1 cellular context compared by ENCODE assay signal in the genomic region with DNA sequence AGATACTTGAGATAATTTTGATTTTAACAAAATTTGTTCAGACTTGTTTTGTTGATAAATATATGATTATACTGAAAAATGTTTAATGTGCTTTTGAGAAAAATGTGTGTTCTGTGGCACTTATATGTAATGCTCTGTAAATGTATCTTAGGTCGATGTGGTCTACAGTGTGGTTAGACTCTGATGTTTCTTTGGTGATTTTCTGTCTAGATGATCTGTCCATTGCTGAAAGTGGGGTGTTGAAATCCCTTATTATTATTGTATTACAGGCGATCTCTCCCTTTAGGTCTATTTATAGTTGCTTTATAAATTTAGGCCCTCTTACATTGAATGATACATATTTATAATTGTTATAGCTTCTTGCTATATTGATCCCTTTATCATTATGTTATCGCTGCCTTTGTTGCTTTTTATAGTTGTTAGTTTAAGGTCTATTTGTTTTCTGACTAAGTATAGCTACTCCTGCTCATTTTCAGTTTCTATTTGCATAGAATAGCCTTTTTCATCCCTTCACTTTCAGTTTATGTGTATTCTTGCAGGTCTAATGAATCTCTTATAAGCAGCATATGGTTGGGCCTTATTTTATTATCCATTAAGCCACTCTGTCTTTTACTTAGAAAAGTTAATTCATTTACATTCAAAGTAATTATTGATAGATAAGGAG.
TF ChIP-seq lines count a peak whose summit lies in the region.

No MANE protein-coding gene starts in this region.

TF ChIP-seq in GM12878, 131 proteins besides CTCF, POLR2A, EP300 and RAD21 (continued from another document):
- TF ChIP-seq MEF2B (IDR thresholded peaks at IDR 0.05; ENCODE audit: partially characterized antibody, poor library complexity, severe bottlenecking) (peak; percentile 73), NR2F1 (conservative IDR thresholded peaks at IDR 0.05) (no peak), JUNB (IDR thresholded peaks at IDR 0.05) (peak; percentile 55), MEF2A (IDR thresholded peaks at IDR 0.05; ENCODE audit: insufficient read depth, low read depth, low read length) (peak; percentile 56; the same call in 1 of the 2 replicates), NBN (IDR thresholded peaks at IDR 0.05) (0 out of 2 replicates have a peak, but pooled peaks have one; percentile 45), FOS (IDR thresholded peaks at IDR 0.05; ENCODE audit: borderline replicate concordance, extremely low read depth, insufficient read length) (no peak), ZNF207 (IDR thresholded peaks at IDR 0.05; ENCODE audit: borderline replicate concordance) (no peak), CBFB (IDR thresholded peaks at IDR 0.05; ENCODE audit: low read depth) (0 out of 2 replicates have a peak, but pooled peaks have one; percentile 14), PML (IDR thresholded peaks at IDR 0.05; ENCODE audit: low read length) (no peak), IKZF2 (IDR thresholded peaks at IDR 0.05) (no peak), ZSCAN29 (IDR thresholded peaks at IDR 0.05) (no peak), DPF2 (IDR thresholded peaks at IDR 0.05) (no peak), EZH2 (IDR thresholded peaks at IDR 0.05; ENCODE audit: borderline replicate concordance, control insufficient read depth, low read depth, low read length) (no peak), BHLHE40 (IDR thresholded peaks at IDR 0.05; ENCODE audit: borderline replicate concordance in 1 of 2, low read depth in 2 of 2, low read length in 1 of 2) (no peak), CREB1 (IDR thresholded peaks at IDR 0.05; ENCODE audit: low read depth) (no peak), SPI1 (IDR thresholded peaks at IDR 0.05; ENCODE audit: borderline replicate concordance, insufficient read depth, low read depth, low read length) (no peak), POU2F2 (IDR thresholded peaks at IDR 0.05; ENCODE audit: borderline replicate concordance, low read depth, low read length) (no peak), KAT2A (conservative IDR thresholded peaks at IDR 0.05; ENCODE audit: control insufficient read depth, low read depth, low read length) (no peak), KLF5 (IDR thresholded peaks at IDR 0.05; ENCODE audit: partially characterized antibody) (no peak), CHD1 (IDR thresholded peaks at IDR 0.05; ENCODE audit: low read depth, low read length) (no peak), ZNF217 (IDR thresholded peaks at IDR 0.05) (no peak), SIN3A (IDR thresholded peaks at IDR 0.05; ENCODE audit: low read depth, low read length) (no peak), IRF4 (IDR thresholded peaks at IDR 0.05; ENCODE audit: low read depth, low read length) (no peak), MTA2 (IDR thresholded peaks at IDR 0.05; ENCODE audit: low read depth) (peak; percentile 50), RUNX3 (IDR thresholded peaks at IDR 0.05; ENCODE audit: low read length) (peak; percentile 71), ZZZ3 (IDR thresholded peaks at IDR 0.05; ENCODE audit: control insufficient read depth, insufficient read length, low read depth) (no peak), SUPT20H (IDR thresholded peaks at IDR 0.05; ENCODE audit: borderline replicate concordance, control insufficient read depth, low read depth, low read length) (no peak)
- TF ChIP-seq, protein P1, sequence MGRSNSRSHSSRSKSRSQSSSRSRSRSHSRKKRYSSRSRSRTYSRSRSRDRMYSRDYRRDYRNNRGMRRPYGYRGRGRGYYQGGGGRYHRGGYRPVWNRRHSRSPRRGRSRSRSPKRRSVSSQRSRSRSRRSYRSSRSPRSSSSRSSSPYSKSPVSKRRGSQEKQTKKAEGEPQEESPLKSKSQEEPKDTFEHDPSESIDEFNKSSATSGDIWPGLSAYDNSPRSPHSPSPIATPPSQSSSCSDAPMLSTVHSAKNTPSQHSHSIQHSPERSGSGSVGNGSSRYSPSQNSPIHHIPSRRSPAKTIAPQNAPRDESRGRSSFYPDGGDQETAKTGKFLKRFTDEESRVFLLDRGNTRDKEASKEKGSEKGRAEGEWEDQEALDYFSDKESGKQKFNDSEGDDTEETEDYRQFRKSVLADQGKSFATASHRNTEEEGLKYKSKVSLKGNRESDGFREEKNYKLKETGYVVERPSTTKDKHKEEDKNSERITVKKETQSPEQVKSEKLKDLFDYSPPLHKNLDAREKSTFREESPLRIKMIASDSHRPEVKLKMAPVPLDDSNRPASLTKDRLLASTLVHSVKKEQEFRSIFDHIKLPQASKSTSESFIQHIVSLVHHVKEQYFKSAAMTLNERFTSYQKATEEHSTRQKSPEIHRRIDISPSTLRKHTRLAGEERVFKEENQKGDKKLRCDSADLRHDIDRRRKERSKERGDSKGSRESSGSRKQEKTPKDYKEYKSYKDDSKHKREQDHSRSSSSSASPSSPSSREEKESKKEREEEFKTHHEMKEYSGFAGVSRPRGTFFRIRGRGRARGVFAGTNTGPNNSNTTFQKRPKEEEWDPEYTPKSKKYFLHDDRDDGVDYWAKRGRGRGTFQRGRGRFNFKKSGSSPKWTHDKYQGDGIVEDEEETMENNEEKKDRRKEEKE (IDR thresholded peaks at IDR 0.05) = no peak
- TF ChIP-seq, protein P2, sequence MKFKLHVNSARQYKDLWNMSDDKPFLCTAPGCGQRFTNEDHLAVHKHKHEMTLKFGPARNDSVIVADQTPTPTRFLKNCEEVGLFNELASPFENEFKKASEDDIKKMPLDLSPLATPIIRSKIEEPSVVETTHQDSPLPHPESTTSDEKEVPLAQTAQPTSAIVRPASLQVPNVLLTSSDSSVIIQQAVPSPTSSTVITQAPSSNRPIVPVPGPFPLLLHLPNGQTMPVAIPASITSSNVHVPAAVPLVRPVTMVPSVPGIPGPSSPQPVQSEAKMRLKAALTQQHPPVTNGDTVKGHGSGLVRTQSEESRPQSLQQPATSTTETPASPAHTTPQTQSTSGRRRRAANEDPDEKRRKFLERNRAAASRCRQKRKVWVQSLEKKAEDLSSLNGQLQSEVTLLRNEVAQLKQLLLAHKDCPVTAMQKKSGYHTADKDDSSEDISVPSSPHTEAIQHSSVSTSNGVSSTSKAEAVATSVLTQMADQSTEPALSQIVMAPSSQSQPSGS (IDR thresholded peaks at IDR 0.05; ENCODE audit: low read length) = peak; percentile 15; the same call in 1 of the 2 replicates
- TF ChIP-seq, protein P3, sequence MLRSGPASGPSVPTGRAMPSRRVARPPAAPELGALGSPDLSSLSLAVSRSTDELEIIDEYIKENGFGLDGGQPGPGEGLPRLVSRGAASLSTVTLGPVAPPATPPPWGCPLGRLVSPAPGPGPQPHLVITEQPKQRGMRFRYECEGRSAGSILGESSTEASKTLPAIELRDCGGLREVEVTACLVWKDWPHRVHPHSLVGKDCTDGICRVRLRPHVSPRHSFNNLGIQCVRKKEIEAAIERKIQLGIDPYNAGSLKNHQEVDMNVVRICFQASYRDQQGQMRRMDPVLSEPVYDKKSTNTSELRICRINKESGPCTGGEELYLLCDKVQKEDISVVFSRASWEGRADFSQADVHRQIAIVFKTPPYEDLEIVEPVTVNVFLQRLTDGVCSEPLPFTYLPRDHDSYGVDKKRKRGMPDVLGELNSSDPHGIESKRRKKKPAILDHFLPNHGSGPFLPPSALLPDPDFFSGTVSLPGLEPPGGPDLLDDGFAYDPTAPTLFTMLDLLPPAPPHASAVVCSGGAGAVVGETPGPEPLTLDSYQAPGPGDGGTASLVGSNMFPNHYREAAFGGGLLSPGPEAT (IDR thresholded peaks at IDR 0.05; ENCODE audit: low read depth) = 0 out of 2 replicates have a peak, but pooled peaks have one; percentile 13
- TF ChIP-seq, protein P4, sequence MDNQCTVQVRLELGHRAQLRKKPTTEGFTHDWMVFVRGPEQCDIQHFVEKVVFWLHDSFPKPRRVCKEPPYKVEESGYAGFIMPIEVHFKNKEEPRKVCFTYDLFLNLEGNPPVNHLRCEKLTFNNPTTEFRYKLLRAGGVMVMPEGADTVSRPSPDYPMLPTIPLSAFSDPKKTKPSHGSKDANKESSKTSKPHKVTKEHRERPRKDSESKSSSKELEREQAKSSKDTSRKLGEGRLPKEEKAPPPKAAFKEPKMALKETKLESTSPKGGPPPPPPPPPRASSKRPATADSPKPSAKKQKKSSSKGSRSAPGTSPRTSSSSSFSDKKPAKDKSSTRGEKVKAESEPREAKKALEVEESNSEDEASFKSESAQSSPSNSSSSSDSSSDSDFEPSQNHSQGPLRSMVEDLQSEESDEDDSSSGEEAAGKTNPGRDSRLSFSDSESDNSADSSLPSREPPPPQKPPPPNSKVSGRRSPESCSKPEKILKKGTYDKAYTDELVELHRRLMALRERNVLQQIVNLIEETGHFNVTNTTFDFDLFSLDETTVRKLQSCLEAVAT (IDR thresholded peaks at IDR 0.05) = 0 out of 2 replicates have a peak, but pooled peaks have one; percentile 27
- TF ChIP-seq, protein P5, sequence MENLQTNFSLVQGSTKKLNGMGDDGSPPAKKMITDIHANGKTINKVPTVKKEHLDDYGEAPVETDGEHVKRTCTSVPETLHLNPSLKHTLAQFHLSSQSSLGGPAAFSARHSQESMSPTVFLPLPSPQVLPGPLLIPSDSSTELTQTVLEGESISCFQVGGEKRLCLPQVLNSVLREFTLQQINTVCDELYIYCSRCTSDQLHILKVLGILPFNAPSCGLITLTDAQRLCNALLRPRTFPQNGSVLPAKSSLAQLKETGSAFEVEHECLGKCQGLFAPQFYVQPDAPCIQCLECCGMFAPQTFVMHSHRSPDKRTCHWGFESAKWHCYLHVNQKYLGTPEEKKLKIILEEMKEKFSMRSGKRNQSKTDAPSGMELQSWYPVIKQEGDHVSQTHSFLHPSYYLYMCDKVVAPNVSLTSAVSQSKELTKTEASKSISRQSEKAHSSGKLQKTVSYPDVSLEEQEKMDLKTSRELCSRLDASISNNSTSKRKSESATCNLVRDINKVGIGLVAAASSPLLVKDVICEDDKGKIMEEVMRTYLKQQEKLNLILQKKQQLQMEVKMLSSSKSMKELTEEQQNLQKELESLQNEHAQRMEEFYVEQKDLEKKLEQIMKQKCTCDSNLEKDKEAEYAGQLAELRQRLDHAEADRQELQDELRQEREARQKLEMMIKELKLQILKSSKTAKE (IDR thresholded peaks at IDR 0.05; ENCODE audit: low read depth, poor library complexity, severe bottlenecking) = no peak
- TF ChIP-seq, protein P6, sequence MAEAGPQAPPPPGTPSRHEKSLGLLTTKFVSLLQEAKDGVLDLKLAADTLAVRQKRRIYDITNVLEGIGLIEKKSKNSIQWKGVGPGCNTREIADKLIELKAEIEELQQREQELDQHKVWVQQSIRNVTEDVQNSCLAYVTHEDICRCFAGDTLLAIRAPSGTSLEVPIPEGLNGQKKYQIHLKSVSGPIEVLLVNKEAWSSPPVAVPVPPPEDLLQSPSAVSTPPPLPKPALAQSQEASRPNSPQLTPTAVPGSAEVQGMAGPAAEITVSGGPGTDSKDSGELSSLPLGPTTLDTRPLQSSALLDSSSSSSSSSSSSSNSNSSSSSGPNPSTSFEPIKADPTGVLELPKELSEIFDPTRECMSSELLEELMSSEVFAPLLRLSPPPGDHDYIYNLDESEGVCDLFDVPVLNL (IDR thresholded peaks at IDR 0.05; ENCODE audit: low read depth, low read length) = no peak
- TF ChIP-seq, protein P7, sequence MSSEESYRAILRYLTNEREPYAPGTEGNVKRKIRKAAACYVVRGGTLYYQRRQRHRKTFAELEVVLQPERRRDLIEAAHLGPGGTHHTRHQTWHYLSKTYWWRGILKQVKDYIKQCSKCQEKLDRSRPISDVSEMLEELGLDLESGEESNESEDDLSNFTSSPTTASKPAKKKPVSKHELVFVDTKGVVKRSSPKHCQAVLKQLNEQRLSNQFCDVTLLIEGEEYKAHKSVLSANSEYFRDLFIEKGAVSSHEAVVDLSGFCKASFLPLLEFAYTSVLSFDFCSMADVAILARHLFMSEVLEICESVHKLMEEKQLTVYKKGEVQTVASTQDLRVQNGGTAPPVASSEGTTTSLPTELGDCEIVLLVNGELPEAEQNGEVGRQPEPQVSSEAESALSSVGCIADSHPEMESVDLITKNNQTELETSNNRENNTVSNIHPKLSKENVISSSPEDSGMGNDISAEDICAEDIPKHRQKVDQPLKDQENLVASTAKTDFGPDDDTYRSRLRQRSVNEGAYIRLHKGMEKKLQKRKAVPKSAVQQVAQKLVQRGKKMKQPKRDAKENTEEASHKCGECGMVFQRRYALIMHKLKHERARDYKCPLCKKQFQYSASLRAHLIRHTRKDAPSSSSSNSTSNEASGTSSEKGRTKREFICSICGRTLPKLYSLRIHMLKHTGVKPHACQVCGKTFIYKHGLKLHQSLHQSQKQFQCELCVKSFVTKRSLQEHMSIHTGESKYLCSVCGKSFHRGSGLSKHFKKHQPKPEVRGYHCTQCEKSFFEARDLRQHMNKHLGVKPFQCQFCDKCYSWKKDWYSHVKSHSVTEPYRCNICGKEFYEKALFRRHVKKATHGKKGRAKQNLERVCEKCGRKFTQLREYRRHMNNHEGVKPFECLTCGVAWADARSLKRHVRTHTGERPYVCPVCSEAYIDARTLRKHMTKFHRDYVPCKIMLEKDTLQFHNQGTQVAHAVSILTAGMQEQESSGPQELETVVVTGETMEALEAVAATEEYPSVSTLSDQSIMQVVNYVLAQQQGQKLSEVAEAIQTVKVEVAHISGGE (CRISPR knock-in tag; IDR thresholded peaks at IDR 0.05) = no peak
- TF ChIP-seq, protein P8, sequence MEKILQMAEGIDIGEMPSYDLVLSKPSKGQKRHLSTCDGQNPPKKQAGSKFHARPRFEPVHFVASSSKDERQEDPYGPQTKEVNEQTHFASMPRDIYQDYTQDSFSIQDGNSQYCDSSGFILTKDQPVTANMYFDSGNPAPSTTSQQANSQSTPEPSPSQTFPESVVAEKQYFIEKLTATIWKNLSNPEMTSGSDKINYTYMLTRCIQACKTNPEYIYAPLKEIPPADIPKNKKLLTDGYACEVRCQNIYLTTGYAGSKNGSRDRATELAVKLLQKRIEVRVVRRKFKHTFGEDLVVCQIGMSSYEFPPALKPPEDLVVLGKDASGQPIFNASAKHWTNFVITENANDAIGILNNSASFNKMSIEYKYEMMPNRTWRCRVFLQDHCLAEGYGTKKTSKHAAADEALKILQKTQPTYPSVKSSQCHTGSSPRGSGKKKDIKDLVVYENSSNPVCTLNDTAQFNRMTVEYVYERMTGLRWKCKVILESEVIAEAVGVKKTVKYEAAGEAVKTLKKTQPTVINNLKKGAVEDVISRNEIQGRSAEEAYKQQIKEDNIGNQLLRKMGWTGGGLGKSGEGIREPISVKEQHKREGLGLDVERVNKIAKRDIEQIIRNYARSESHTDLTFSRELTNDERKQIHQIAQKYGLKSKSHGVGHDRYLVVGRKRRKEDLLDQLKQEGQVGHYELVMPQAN (conservative IDR thresholded peaks at IDR 0.05) = no peak
- TF ChIP-seq, protein P9, sequence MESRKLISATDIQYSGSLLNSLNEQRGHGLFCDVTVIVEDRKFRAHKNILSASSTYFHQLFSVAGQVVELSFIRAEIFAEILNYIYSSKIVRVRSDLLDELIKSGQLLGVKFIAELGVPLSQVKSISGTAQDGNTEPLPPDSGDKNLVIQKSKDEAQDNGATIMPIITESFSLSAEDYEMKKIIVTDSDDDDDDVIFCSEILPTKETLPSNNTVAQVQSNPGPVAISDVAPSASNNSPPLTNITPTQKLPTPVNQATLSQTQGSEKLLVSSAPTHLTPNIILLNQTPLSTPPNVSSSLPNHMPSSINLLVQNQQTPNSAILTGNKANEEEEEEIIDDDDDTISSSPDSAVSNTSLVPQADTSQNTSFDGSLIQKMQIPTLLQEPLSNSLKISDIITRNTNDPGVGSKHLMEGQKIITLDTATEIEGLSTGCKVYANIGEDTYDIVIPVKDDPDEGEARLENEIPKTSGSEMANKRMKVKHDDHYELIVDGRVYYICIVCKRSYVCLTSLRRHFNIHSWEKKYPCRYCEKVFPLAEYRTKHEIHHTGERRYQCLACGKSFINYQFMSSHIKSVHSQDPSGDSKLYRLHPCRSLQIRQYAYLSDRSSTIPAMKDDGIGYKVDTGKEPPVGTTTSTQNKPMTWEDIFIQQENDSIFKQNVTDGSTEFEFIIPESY (IDR thresholded peaks at IDR 0.05) = no peak
